In genomic region chr1:8825985-8826481, GRCh38 we compare ENCODE assay signal across 14 cellular contexts. TPM values are rescaled to one million over a fixed set of nuclear protein-coding genes. Genes with fewer than 3 reads are reported as not detected.
DNase-seq lines count a peak whose midpoint lies in the region; ATAC-seq and TF ChIP-seq lines count a peak whose summit lies in the region.
"Had no signal": no experiment of that assay in that cellular context is flagged by ENCODE, and none has a peak within 500 bp of the region (broad histone marks: within the 10 kb centered on the region; RNA-seq: fewer than 3 reads in every experiment).

No MANE protein-coding gene starts in this region.

- no peaks in the 10 kb centered on the region for H3K9me3 ChIP-seq in CD4-positive, alpha-beta T cell (ENCODE audit: control insufficient read depth, low read length)
- H3K9me3 ChIP-seq: Peyer's patch, psoas muscle had no signal

- intact Hi-C loops in natural killer cell (cut with micrococcal nuclease): no loop called here
- intact Hi-C loops in CD4-positive, alpha-beta T cell (cut with DNase I, micrococcal nuclease): no loop called here

- H3K4me1 Mint-ChIP-seq in natural killer cell (peaks cover 8 to 14% of the 10 kb centered on the region in 2 donors), endothelial cell (ENCODE audit: unreplicated experiment) (peaks cover 22% of the 10 kb centered on the region)
- peaks cover 8% of the 10 kb centered on the region for H3K4me1 Mint-ChIP-seq in CD4-positive, alpha-beta T cell (ENCODE audit: low read depth)

- in situ Hi-C loops in Caki2 (cut with HindIII; ENCODE audit: low pct_unique_long_range_greater_than_20kb, low sequenced_read_pairs): no loop called here

- H3K4me3 Mint-ChIP-seq in natural killer cell (peak overlapping the region; percentile 25), endothelial cell (ENCODE audit: unreplicated experiment) (no peak overlapping the region)
- H3K4me3 Mint-ChIP-seq in CD4-positive, alpha-beta T cell: no peak overlapping the region
- H3K4me3 Mint-ChIP-seq: CD4-positive, alpha-beta memory T cell had no signal

- H3K27me3 ChIP-seq in CD4-positive, alpha-beta T cell (ENCODE audit: control insufficient read depth, insufficient read depth, low read length): no peaks in the 10 kb centered on the region
- H3K27me3 ChIP-seq: Peyer's patch had no signal

- TF ChIP-seq CTCF in fibroblast of pulmonary artery (IDR thresholded peaks at IDR 0.05; ENCODE audit: low read length, missing control alignments) (no peak), natural killer cell (IDR thresholded peaks at IDR 0.05) (no peak), endothelial cell (IDR thresholded peaks at IDR 0.05; ENCODE audit: unreplicated experiment) (no peak)
- TF ChIP-seq CTCF in CD4-positive, alpha-beta T cell (IDR thresholded peaks at IDR 0.05): no peak

- ATAC-seq in natural killer cell: peak; percentile 78 to 91 (median 83)
- no peak for ATAC-seq in HG03520 (IDR thresholded peaks at IDR 0.05; ENCODE audit: unreplicated experiment)
- ATAC-seq in CD4-positive, alpha-beta T cell (ENCODE audit: poor library complexity): no peak

- H3K27ac ChIP-seq in CD4-positive, alpha-beta T cell (ENCODE audit: low read depth, low read length): no peak overlapping the region
- H3K27ac ChIP-seq: Peyer's patch, psoas muscle had no signal

- POLR2A ChIA-PET in CD4-positive, alpha-beta T cell (lab: Charles Lee): interaction anchor here (1.3 kb wide), 1 partner anchor 9 kb away, joined by 3 read pairs; the partner anchor contains the start of gene RERE

- no peaks in the 10 kb centered on the region for H3K36me3 Mint-ChIP-seq in natural killer cell
- no peaks in the 10 kb centered on the region for H3K36me3 Mint-ChIP-seq in endothelial cell (ENCODE audit: low read depth, unreplicated experiment)
- H3K36me3 Mint-ChIP-seq in CD4-positive, alpha-beta T cell (ENCODE audit: low read depth): no peaks in the 10 kb centered on the region
- H3K36me3 Mint-ChIP-seq: CD4-positive, alpha-beta memory T cell had no signal

- CTCF ChIA-PET in CD4-positive, alpha-beta T cell (lab: Charles Lee): no interaction called here

- no peaks in the 10 kb centered on the region for H3K9me3 Mint-ChIP-seq in natural killer cell
- no peaks in the 10 kb centered on the region for H3K9me3 Mint-ChIP-seq in endothelial cell (ENCODE audit: unreplicated experiment)
- no peaks in the 10 kb centered on the region for H3K9me3 Mint-ChIP-seq in CD4-positive, alpha-beta T cell

- H3K27ac Mint-ChIP-seq in natural killer cell (peak overlapping the region; percentile 70 to 79), endothelial cell (ENCODE audit: unreplicated experiment) (no peak overlapping the region)
- H3K27ac Mint-ChIP-seq in CD4-positive, alpha-beta T cell: no peak overlapping the region
- H3K27ac Mint-ChIP-seq: CD4-positive, alpha-beta memory T cell had no signal

- H3K27me3 Mint-ChIP-seq in natural killer cell (ENCODE audit: low read depth in 2 of 2): no peaks in the 10 kb centered on the region
- peaks cover 5% of the 10 kb centered on the region for H3K27me3 Mint-ChIP-seq in endothelial cell (ENCODE audit: unreplicated experiment)
- H3K27me3 Mint-ChIP-seq in CD4-positive, alpha-beta T cell: no peaks in the 10 kb centered on the region

- peak; percentile 98 for DNase-seq in Caki2 (ENCODE audit: low read depth)
- DNase-seq in M059J (ENCODE audit: low read depth): peak; percentile 58
- DNase-seq in fibroblast of pulmonary artery (ENCODE audit: low read depth): peak; percentile 59
- peak; percentile 44 for DNase-seq in natural killer cell
- DNase-seq in endothelial cell (ENCODE audit: low spot score): no peak
- DNase-seq in activated CD4-positive, CD25-positive, alpha-beta regulatory T cell (lab: John Stamatoyannopoulos, UW): no peak
- no peak for DNase-seq in CD4-positive, alpha-beta T cell
- DNase-seq: activated CD4-positive, CD25-positive, alpha-beta regulatory T cell treated with anti-CD3 and anti-CD28 coated beads, Interleukin-2, amount 50 U/mL, for 72 hours; activated naive CD4-positive, alpha-beta T cell; CD4-positive, alpha-beta memory T cell; effector memory CD4-positive, alpha-beta T cell had no signal

- no peak overlapping the region for H3K4me3 ChIP-seq in fibroblast of pulmonary artery (replicated peaks; ENCODE audit: low read depth, low read length)
- H3K4me3 ChIP-seq: Peyer's patch, psoas muscle had no signal

RNA-seq across cellular contexts. Expression of gene RERE, which starts 8.6 kb away (rescaled TPM):
- total RNA-seq in Caki2 (2014; rRNA removed; shearing (Covaris generic); ENCODE audit: low replicate concordance): 9.8 and 38.6 TPM in 2 replicates
- total RNA-seq in M059J (2014; rRNA removed; shearing (Covaris generic)): 4.7 and 13.1 TPM in 2 replicates
- total RNA-seq in natural killer cell: 10 to 100 TPM; 67.7 to 76.0 (median 73.0) TPM
- 115 TPM for total RNA-seq in endothelial cell (ENCODE audit: unreplicated experiment)
- total RNA-seq in CD4-positive, alpha-beta T cell: 10 to 100 TPM; 78.4 to 84.0 TPM

RNA-seq across cellular contexts. Expression of gene ENO1, which starts 52.5 kb away (rescaled TPM):
- 3,891 and 4,382 TPM in 2 replicates for total RNA-seq in Caki2 (2014; rRNA removed; shearing (Covaris generic); ENCODE audit: low replicate concordance)
- total RNA-seq in M059J (2014; rRNA removed; shearing (Covaris generic)): 3,081 and 3,852 TPM in 2 replicates
- total RNA-seq in natural killer cell (100 to 1,000 TPM; 254 to 299 (median 266) TPM), endothelial cell (ENCODE audit: unreplicated experiment) (626 TPM)
- 100 to 1,000 TPM; 120 to 129 TPM for total RNA-seq in CD4-positive, alpha-beta T cell

Comparison
In these comparisons a context has a peak if more than half of its experiments do, and no peak if none do; other contexts are left out.
1. DNase-seq: peak in Caki2 (single experiment), M059J (single experiment), fibroblast of pulmonary artery (single experiment) and natural killer cell (single experiment); none in endothelial cell (single experiment), activated CD4-positive, CD25-positive, alpha-beta regulatory T cell (0 of 4) and CD4-positive, alpha-beta T cell (0 of 10).
2. ATAC-seq: peak in natural killer cell (3 of 3); none in HG03520 (single experiment) and CD4-positive, alpha-beta T cell (single experiment).
3. H3K27ac Mint-ChIP-seq: peak in natural killer cell (2 of 2); none in endothelial cell (single experiment) and CD4-positive, alpha-beta T cell (single experiment).